ENCODE assay signal across 8 cellular contexts in genomic region chr20:53864765-53865683, GRCh38.
A peak's percentile ranks its signal among the peaks of the same experiment; 100 is the strongest.
DNase-seq lines count a peak whose midpoint lies in the region; ATAC-seq and TF ChIP-seq lines count a peak whose summit lies in the region.
"Not testable (repeated sequence)": the region's sequence is repeated elsewhere in the genome, so short reads cannot be mapped to it uniquely, and the experiment has no call there.

No MANE protein-coding gene starts in this region.

- H3K9ac ChIP-seq in BLaER1, result peak overlapping the region; percentile 71
- not testable (repeated sequence) for H3K9ac ChIP-seq in HUES64 (ENCODE audit: low read depth, low read length)
- peak overlapping the region; percentile 64 for H3K9ac ChIP-seq in iPS-18a (ENCODE audit: low read length)

- not testable (repeated sequence) for ATAC-seq in activated CD8-positive, alpha-beta memory T cell treated with anti-CD3 and anti-CD28 coated beads, Interleukin-2, amount 10 ng/mL, durations not matched to agents 7 days and 5 days; central memory CD8-positive, alpha-beta T cell (replicated peaks; ENCODE audit: extremely low read depth, poor library complexity, severe bottlenecking); stimulated activated memory B cell treated with anti-CD40 and anti-IgM and Interleukin-4, amounts not matched to agents 10 μg/mL and 1 μg/mL and 100 μg/mL, for 72 hours

- H3K27ac Mint-ChIP-seq in activated CD8-positive, alpha-beta memory T cell treated with anti-CD3 and anti-CD28 coated beads, Interleukin-2, amount 10 ng/mL, durations not matched to agents 7 days and 5 days, result peak overlapping the region; percentile 93
- H3K27ac Mint-ChIP-seq in central memory CD8-positive, alpha-beta T cell (ENCODE audit: low read depth), result peak overlapping the region; percentile 65
- H3K27ac Mint-ChIP-seq in nephron, result peak overlapping the region; percentile 76 to 92 (median 89)
- peak overlapping the region; percentile 88 for H3K27ac Mint-ChIP-seq in stimulated activated memory B cell treated with anti-CD40 and anti-IgM and Interleukin-4, amounts not matched to agents 10 μg/mL and 1 μg/mL and 100 μg/mL, for 72 hours

- H3K27ac ChIP-seq in BLaER1, result peak overlapping the region; percentile 79
- peak overlapping the region; percentile 97 for H3K27ac ChIP-seq in HUES64 (ENCODE audit: low read depth, low read length)
- peak overlapping the region; percentile 99 for H3K27ac ChIP-seq in PC-9
- H3K27ac ChIP-seq in iPS-18a (ENCODE audit: low read length), result peak overlapping the region; percentile 78

- H3K4me1 ChIP-seq in BLaER1 (peaks cover 60% of the 10 kb centered on the region), HUES64 (ENCODE audit: insufficient read depth, low read length) (peaks cover 60% of the 10 kb centered on the region), PC-9 (replicated peaks; ENCODE audit: insufficient read depth) (peaks cover 55% of the 10 kb centered on the region), iPS-18a (ENCODE audit: control insufficient read depth, low read depth, low read length) (peaks cover 57% of the 10 kb centered on the region)

- not testable (repeated sequence) for H3K9me2 ChIP-seq in PC-9 (ENCODE audit: insufficient read depth)

- BruUV-seq in PC-9 (replicated peaks; lab: Mats Ljungman, UMichigan), result not testable (repeated sequence)

- CTCF ChIA-PET in PC-9 (lab: Charles Lee), result interaction anchor here (0.5 to 1.2 kb wide), 6 partner anchors 19 to 314 kb away, joined by 3 to 18 read pairs (median 4); no protein-coding TSS in a partner anchor
- CTCF ChIA-PET in activated CD8-positive, alpha-beta memory T cell treated with anti-CD3 and anti-CD28 coated beads, Interleukin-2, amount 10 ng/mL, durations not matched to agents 7 days and 5 days (lab: Charles Lee), result interaction anchor here (0.9 to 3.1 kb wide), 9 partner anchors 9 to 287 kb away, joined by 3 to 21 read pairs (median 4); no protein-coding TSS in a partner anchor

- POLR2A ChIA-PET in PC-9 (lab: Charles Lee; ENCODE audit: unreplicated experiment), result interaction anchor here (0.5 to 1.0 kb wide), 8 partner anchors 8 to 271 kb away, joined by 3 to 9 read pairs (median 5); partner anchors contain the start of gene ZNF217

- H3K36me3 Mint-ChIP-seq in activated CD8-positive, alpha-beta memory T cell treated with anti-CD3 and anti-CD28 coated beads, Interleukin-2, amount 10 ng/mL, durations not matched to agents 7 days and 5 days; central memory CD8-positive, alpha-beta T cell (ENCODE audit: insufficient read depth); nephron (ENCODE audit: low read depth); stimulated activated memory B cell treated with anti-CD40 and anti-IgM and Interleukin-4, amounts not matched to agents 10 μg/mL and 1 μg/mL and 100 μg/mL, for 72 hours: not testable (repeated sequence)

- peak overlapping the region; percentile 58; the same call in 1 of the 2 replicates for H2AFZ ChIP-seq in PC-9

- H4K20me1 ChIP-seq in BLaER1; PC-9 (ENCODE audit: insufficient read depth): not testable (repeated sequence)

- not testable (repeated sequence) for H3K9me3 Mint-ChIP-seq in activated CD8-positive, alpha-beta memory T cell treated with anti-CD3 and anti-CD28 coated beads, Interleukin-2, amount 10 ng/mL, durations not matched to agents 7 days and 5 days (ENCODE audit: low read depth); central memory CD8-positive, alpha-beta T cell; nephron; stimulated activated memory B cell treated with anti-CD40 and anti-IgM and Interleukin-4, amounts not matched to agents 10 μg/mL and 1 μg/mL and 100 μg/mL, for 72 hours

- intact Hi-C loops in PC-9 (cut with micrococcal nuclease; ENCODE audit: unreplicated experiment), result loop anchor here (5.0 kb wide), 2 partner anchors 128 to 273 kb away; partner anchors contain the start of gene ZNF217

- H3K4me3 Mint-ChIP-seq in activated CD8-positive, alpha-beta memory T cell treated with anti-CD3 and anti-CD28 coated beads, Interleukin-2, amount 10 ng/mL, durations not matched to agents 7 days and 5 days; stimulated activated memory B cell treated with anti-CD40 and anti-IgM and Interleukin-4, amounts not matched to agents 10 μg/mL and 1 μg/mL and 100 μg/mL, for 72 hours: not testable (repeated sequence)
- H3K4me3 Mint-ChIP-seq in central memory CD8-positive, alpha-beta T cell, result peak overlapping the region; percentile 60
- peak overlapping the region in 1 of 3 experiments; percentile 43 for H3K4me3 Mint-ChIP-seq in nephron

- peaks cover 48% of the 10 kb centered on the region for H3F3A ChIP-seq in PC-9 (ENCODE audit: insufficient read depth, low read depth)

- H3K9me3 ChIP-seq in BLaER1; HUES64 (ENCODE audit: insufficient read depth, low read depth, low read length); PC-9 (ENCODE audit: insufficient read depth, low read depth); iPS-18a (ENCODE audit: control insufficient read depth, low read depth, low read length): not testable (repeated sequence)

- not testable (repeated sequence) for H3K27me3 ChIP-seq in BLaER1; HUES64 (ENCODE audit: insufficient read depth, low read length); PC-9 (ENCODE audit: insufficient read depth, low read depth); iPS-18a (ENCODE audit: control insufficient read depth, insufficient read depth, low read length)

- not testable (repeated sequence) for H3K36me3 ChIP-seq in BLaER1; HUES64 (ENCODE audit: insufficient read depth, low read length); PC-9 (ENCODE audit: low read depth); iPS-18a (ENCODE audit: control insufficient read depth, low read depth, low read length)

- not testable (repeated sequence) for TF ChIP-seq CTCF in PC-9 (conservative IDR thresholded peaks at IDR 0.05); nephron (IDR thresholded peaks at IDR 0.05; ENCODE audit: unreplicated experiment in 3 of 3)

- peak overlapping the region; percentile 44; the same call in 1 of the 2 replicates for H3K4me3 ChIP-seq in BLaER1
- not testable (repeated sequence) for H3K4me3 ChIP-seq in HUES64 (ENCODE audit: low read length)
- peak overlapping the region; percentile 56; the same call in 1 of the 2 replicates for H3K4me3 ChIP-seq in PC-9
- peak overlapping the region; percentile 19 for H3K4me3 ChIP-seq in iPS-18a (ENCODE audit: low read length)

- H3K27me3 Mint-ChIP-seq in activated CD8-positive, alpha-beta memory T cell treated with anti-CD3 and anti-CD28 coated beads, Interleukin-2, amount 10 ng/mL, durations not matched to agents 7 days and 5 days; central memory CD8-positive, alpha-beta T cell; nephron (ENCODE audit: low read depth); stimulated activated memory B cell treated with anti-CD40 and anti-IgM and Interleukin-4, amounts not matched to agents 10 μg/mL and 1 μg/mL and 100 μg/mL, for 72 hours: not testable (repeated sequence)

- H3K4me2 ChIP-seq in BLaER1, result peak overlapping the region; percentile 76
- H3K4me2 ChIP-seq in PC-9, result peak overlapping the region; percentile 97

- H3K79me2 ChIP-seq in PC-9 (ENCODE audit: low read depth), result not testable (repeated sequence)

- not testable (repeated sequence) for DNase-seq in PC-9; activated CD8-positive, alpha-beta memory T cell treated with anti-CD3 and anti-CD28 coated beads, Interleukin-2, amount 10 ng/mL, durations not matched to agents 7 days and 5 days; central memory CD8-positive, alpha-beta T cell (ENCODE audit: low spot score in 2 of 2)

- 88% methylated on average over 11 of the region's 13 CpGs for WGBS in HUES64

- H3K4me1 Mint-ChIP-seq in activated CD8-positive, alpha-beta memory T cell treated with anti-CD3 and anti-CD28 coated beads, Interleukin-2, amount 10 ng/mL, durations not matched to agents 7 days and 5 days, result peaks cover 54% of the 10 kb centered on the region
- H3K4me1 Mint-ChIP-seq in central memory CD8-positive, alpha-beta T cell, result peaks cover 37% of the 10 kb centered on the region
- H3K4me1 Mint-ChIP-seq in nephron, result peaks cover 53% of the 10 kb centered on the region
- peaks cover 58% of the 10 kb centered on the region for H3K4me1 Mint-ChIP-seq in stimulated activated memory B cell treated with anti-CD40 and anti-IgM and Interleukin-4, amounts not matched to agents 10 μg/mL and 1 μg/mL and 100 μg/mL, for 72 hours
